In the genomic region with DNA sequence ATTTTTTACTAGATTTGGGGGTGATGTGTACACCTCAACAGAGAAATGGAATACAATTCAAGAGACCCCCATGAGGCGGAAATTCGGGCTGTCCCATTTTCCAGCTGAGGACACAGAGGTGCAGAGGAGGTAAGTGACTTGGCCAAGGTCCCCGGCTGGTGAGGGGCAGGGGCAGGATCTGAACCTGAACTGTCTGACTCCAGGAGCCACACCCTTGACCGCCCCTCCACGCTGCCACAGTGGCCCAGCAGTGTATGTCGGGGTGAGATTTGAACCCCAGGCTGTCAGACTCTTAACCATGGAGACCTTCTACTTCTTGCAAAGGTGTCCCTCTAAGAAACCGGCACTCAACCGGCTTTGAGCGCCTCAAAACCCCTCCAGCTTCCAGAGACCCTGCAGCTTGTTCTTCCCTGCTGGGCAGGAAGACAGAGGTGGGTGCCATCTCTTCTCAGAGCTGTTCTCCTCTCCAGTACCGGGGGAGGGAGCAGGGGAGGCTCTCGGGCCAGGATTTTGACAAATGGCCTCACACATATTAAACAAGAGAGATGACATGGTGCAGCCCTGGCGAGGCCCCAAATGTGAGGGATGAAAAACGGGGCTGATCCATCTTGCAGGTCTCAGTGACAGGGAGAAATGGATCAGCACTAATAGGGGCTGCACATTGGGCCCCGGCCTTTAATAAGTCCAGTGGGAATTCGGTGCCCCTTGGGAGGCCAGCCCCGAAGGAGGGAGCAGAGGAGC, we compare ENCODE assay signal across 14 cellular contexts.
DNase-seq lines count a peak whose midpoint lies in the region; ATAC-seq and TF ChIP-seq lines count a peak whose summit lies in the region.
"Had no signal": no experiment of that assay in that cellular context is flagged by ENCODE, and none has a peak within 500 bp of the region (broad histone marks: within the 10 kb centered on the region; RNA-seq: fewer than 3 reads in every experiment).

No MANE protein-coding gene starts in this region.

- no peak for TF ChIP-seq POLR2A in suprapubic skin (IDR thresholded peaks at IDR 0.05)

- H3K9me3 Mint-ChIP-seq in CD14-positive monocyte (peaks cover 3 to 8% (median 6%) of the 10 kb centered on the region in 7 donors), chondrocyte (ENCODE audit: low read depth) (peaks cover 8% of the 10 kb centered on the region)
- H3K9me3 Mint-ChIP-seq in CD4-positive, alpha-beta T cell, result peaks cover 4% of the 10 kb centered on the region

- CTCF ChIA-PET in CD4-positive, alpha-beta T cell (lab: Charles Lee), result no interaction called here

- no peak overlapping the region for H3K27ac ChIP-seq in suprapubic skin
- H3K27ac ChIP-seq in CD4-positive, alpha-beta T cell (ENCODE audit: low read depth, low read length), result no peak overlapping the region

- intact Hi-C loops in CD14-positive monocyte (cut with micrococcal nuclease), result no loop called here
- intact Hi-C loops in CD4-positive, alpha-beta T cell (cut with DNase I, micrococcal nuclease), result no loop called here

- DNase-seq in CD14-positive monocyte (ENCODE audit: low spot score) (peak; percentile 29), chondrocyte (ENCODE audit: low spot score) (peak; percentile 68), mesenteric fat pad (ENCODE audit: low spot score) (peak; percentile 69), suprapubic skin (ENCODE audit: low spot score in 2 of 2) (peak; percentile 33 to 62), C1 segment of cervical spinal cord (lab: John Stamatoyannopoulos, UW) (no peak), NCI-H510A (lab: John Stamatoyannopoulos, UW) (no peak)
- no peak for DNase-seq in CD4-positive, alpha-beta T cell
- DNase-seq: CD8-positive, alpha-beta T cell; COR-L47; DMS153; DMS79 treated with DMSO at 0.1 percent for 48 hours; EL; HCEC 1CT had no signal

- POLR2A ChIA-PET in CD4-positive, alpha-beta T cell (lab: Charles Lee), result no interaction called here

- WGBS in suprapubic skin, result 73% methylated on average over 15 of the region's 16 CpGs

- H3K36me3 Mint-ChIP-seq in CD14-positive monocyte (no peaks in the 10 kb centered on the region), chondrocyte (ENCODE audit: low read depth) (no peaks in the 10 kb centered on the region)
- H3K36me3 Mint-ChIP-seq in CD4-positive, alpha-beta T cell (ENCODE audit: low read depth), result no peaks in the 10 kb centered on the region
- H3K36me3 Mint-ChIP-seq: CD8-positive, alpha-beta T cell had no signal

- H3K27me3 Mint-ChIP-seq in CD14-positive monocyte (ENCODE audit: low read depth in 3 of 3) (peaks cover 3 to 13% (median 10%) of the 10 kb centered on the region in 3 donors), chondrocyte (ENCODE audit: low read depth) (peaks cover 46% of the 10 kb centered on the region)
- peaks cover 48% of the 10 kb centered on the region for H3K27me3 Mint-ChIP-seq in CD4-positive, alpha-beta T cell

- no peak for TF ChIP-seq CTCF in CD14-positive monocyte (IDR thresholded peaks at IDR 0.05)
- no peak for TF ChIP-seq CTCF in chondrocyte (IDR thresholded peaks at IDR 0.05)
- TF ChIP-seq CTCF in suprapubic skin (IDR thresholded peaks at IDR 0.05), result no peak
- no peak for TF ChIP-seq CTCF in CD4-positive, alpha-beta T cell (IDR thresholded peaks at IDR 0.05)

- H3K4me1 ChIP-seq in suprapubic skin, result no peaks in the 10 kb centered on the region

- H3K4me1 Mint-ChIP-seq in CD14-positive monocyte, result no peaks in the 10 kb centered on the region
- H3K4me1 Mint-ChIP-seq in chondrocyte (ENCODE audit: low read depth), result peaks cover 5% of the 10 kb centered on the region
- H3K4me1 Mint-ChIP-seq in CD4-positive, alpha-beta T cell (ENCODE audit: low read depth), result no peaks in the 10 kb centered on the region

- H3K36me3 ChIP-seq in suprapubic skin, result no peaks in the 10 kb centered on the region

- no peak overlapping the region for H3K27ac Mint-ChIP-seq in CD14-positive monocyte
- H3K27ac Mint-ChIP-seq in chondrocyte (ENCODE audit: unreplicated experiment), result no peak overlapping the region
- no peak overlapping the region for H3K27ac Mint-ChIP-seq in CD4-positive, alpha-beta T cell
- H3K27ac Mint-ChIP-seq: CD8-positive, alpha-beta T cell had no signal

- H3K4me3 ChIP-seq in suprapubic skin, result no peak overlapping the region

- peaks cover 18% of the 10 kb centered on the region for H3K27me3 ChIP-seq in suprapubic skin
- peaks cover 2% of the 10 kb centered on the region for H3K27me3 ChIP-seq in CD4-positive, alpha-beta T cell (ENCODE audit: control insufficient read depth, insufficient read depth, low read length)

- H3K9me3 ChIP-seq in suprapubic skin, result no peaks in the 10 kb centered on the region
- no peaks in the 10 kb centered on the region for H3K9me3 ChIP-seq in CD4-positive, alpha-beta T cell (ENCODE audit: control insufficient read depth, low read length)

- TF ChIP-seq EP300 in suprapubic skin (IDR thresholded peaks at IDR 0.05), result no peak

- no peak overlapping the region for H3K4me3 Mint-ChIP-seq in CD14-positive monocyte
- no peak overlapping the region for H3K4me3 Mint-ChIP-seq in chondrocyte (ENCODE audit: unreplicated experiment)
- no peak overlapping the region for H3K4me3 Mint-ChIP-seq in CD4-positive, alpha-beta T cell
- H3K4me3 Mint-ChIP-seq: CD8-positive, alpha-beta T cell had no signal

- no peak for ATAC-seq in CD4-positive, alpha-beta T cell (ENCODE audit: poor library complexity)
- ATAC-seq: CD8-positive, alpha-beta T cell; HepG2 had no signal

Comparison
In these comparisons a context has a peak if more than half of its experiments do, and no peak if none do; other contexts are left out.
1. DNase-seq: peak in CD14-positive monocyte (single experiment), chondrocyte (single experiment), mesenteric fat pad (single experiment) and suprapubic skin (2 of 2); none in C1 segment of cervical spinal cord (0 of 14), NCI-H510A (single experiment) and CD4-positive, alpha-beta T cell (0 of 10).